In the genomic region with DNA sequence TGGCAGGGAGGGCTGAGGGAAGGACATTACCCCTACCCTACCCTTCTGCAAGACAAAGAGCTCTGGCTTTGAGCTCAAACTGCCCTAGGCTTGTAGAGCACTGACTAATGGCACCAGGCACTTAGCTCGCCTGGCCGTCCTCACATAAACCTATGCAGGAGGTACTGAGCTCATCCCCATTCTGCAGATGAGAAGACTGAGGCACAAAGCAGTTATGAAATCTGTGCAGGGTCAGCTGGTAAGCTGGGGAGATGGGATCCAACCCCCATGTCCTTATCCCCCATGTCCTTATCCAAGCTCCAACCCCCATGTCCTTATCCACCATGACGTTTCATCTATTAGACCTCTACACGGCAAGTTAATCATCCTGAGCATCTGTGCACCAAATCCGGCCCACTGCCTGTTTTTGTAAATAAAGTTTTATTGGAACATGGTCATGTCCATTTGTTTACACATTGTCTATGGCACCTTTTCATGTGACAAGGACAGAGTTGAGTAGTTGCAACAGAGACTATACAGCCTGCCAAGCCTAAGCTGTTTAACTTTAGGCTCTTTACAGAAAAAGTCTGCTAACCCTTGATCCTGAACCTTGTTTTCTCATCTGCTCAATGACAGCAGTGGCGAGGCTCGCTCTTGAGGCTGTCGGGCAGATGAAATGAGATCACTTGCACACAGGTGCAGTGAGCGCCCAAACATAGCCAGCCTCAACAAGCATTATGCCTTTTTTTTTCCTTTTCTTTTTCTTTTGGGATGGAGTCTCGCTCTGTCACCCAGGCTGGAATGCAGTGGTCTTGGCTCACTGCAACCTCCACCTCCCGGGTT, we compare ENCODE assay signal across 22 cellular contexts.
"Had no signal": no experiment of that assay in that cellular context is flagged by ENCODE, and none has a peak within 500 bp of the region (broad histone marks: within the 10 kb centered on the region; RNA-seq: fewer than 3 reads in every experiment).

No MANE protein-coding gene starts in this region.

- H3K79me2 ChIP-seq: parathyroid adenoma had no signal

- H3K9me3 ChIP-seq: spleen, thoracic aorta, upper lobe of left lung had no signal

- H3K36me3 Mint-ChIP-seq: stimulated activated naive B cell treated with anti-CD40 and anti-IgM and Interleukin-4, amounts not matched to agents 10 μg/mL and 1 μg/mL and 100 μg/mL, for 72 hours had no signal

- H3K27ac Mint-ChIP-seq: activated T-cell treated with anti-CD3 and anti-CD28 coated beads, Interleukin-2, amount 50 U/mL, for 72 hours; endodermal cell; stimulated activated naive B cell treated with anti-CD40 and anti-IgM and Interleukin-4, amounts not matched to agents 10 μg/mL and 1 μg/mL and 100 μg/mL, for 72 hours had no signal

- DNase-seq: activated CD4-positive, alpha-beta T cell treated with anti-CD3 and anti-CD28 coated beads for 1 hour; activated effector memory CD4-positive, alpha-beta T cell treated with anti-CD3 and anti-CD28 coated beads, Interleukin-2, amount 50 U/mL, for 16 hours; activated naive CD4-positive, alpha-beta T cell treated with anti-CD3 and anti-CD28 coated beads, Interleukin-2, amount 50 U/mL, for 16 hours; activated T-cell treated with anti-CD3 and anti-CD28 coated beads, Interleukin-2, amount 50 U/mL, for 72 hours; aorta; brain microvascular endothelial cell; central memory CD4-positive, alpha-beta T cell; dorsolateral prefrontal cortex; endodermal cell; erythroblast; foreskin melanocyte; glutamatergic neuron; hippocampal formation; midbrain; stimulated activated CD4-positive, alpha-beta T cell treated with anti-CD3 and anti-CD28 coated beads, Interleukin-4, amount 100 ng/mL, for 4 hours; stimulated activated naive B cell treated with anti-CD40 and anti-IgM and Interleukin-4, amounts not matched to agents 10 μg/mL and 1 μg/mL and 100 μg/mL, for 72 hours; T-helper 2 cell; upper lobe of left lung had no signal

- H3K27me3 ChIP-seq: brain microvascular endothelial cell, upper lobe of left lung had no signal

- H3K4me1 ChIP-seq: parathyroid adenoma, upper lobe of left lung had no signal

- H2AFZ ChIP-seq: parathyroid adenoma had no signal

- H3K36me3 ChIP-seq: brain microvascular endothelial cell, spleen, thoracic aorta, upper lobe of left lung had no signal

- H3K9me3 Mint-ChIP-seq: activated T-cell treated with anti-CD3 and anti-CD28 coated beads, Interleukin-2, amount 50 U/mL, for 72 hours; endodermal cell; stimulated activated naive B cell treated with anti-CD40 and anti-IgM and Interleukin-4, amounts not matched to agents 10 μg/mL and 1 μg/mL and 100 μg/mL, for 72 hours had no signal

- H3K4me3 Mint-ChIP-seq: activated T-cell treated with anti-CD3 and anti-CD28 coated beads, Interleukin-2, amount 50 U/mL, for 72 hours; endodermal cell; stimulated activated naive B cell treated with anti-CD40 and anti-IgM and Interleukin-4, amounts not matched to agents 10 μg/mL and 1 μg/mL and 100 μg/mL, for 72 hours had no signal

- H3K9ac ChIP-seq: parathyroid adenoma had no signal

- H3K27ac ChIP-seq: brain microvascular endothelial cell, dorsolateral prefrontal cortex, parathyroid adenoma, spleen, thoracic aorta, upper lobe of left lung, VCaP had no signal

- H3K4me3 ChIP-seq: dorsolateral prefrontal cortex, spleen, thoracic aorta, upper lobe of left lung had no signal
